In the genomic region with DNA sequence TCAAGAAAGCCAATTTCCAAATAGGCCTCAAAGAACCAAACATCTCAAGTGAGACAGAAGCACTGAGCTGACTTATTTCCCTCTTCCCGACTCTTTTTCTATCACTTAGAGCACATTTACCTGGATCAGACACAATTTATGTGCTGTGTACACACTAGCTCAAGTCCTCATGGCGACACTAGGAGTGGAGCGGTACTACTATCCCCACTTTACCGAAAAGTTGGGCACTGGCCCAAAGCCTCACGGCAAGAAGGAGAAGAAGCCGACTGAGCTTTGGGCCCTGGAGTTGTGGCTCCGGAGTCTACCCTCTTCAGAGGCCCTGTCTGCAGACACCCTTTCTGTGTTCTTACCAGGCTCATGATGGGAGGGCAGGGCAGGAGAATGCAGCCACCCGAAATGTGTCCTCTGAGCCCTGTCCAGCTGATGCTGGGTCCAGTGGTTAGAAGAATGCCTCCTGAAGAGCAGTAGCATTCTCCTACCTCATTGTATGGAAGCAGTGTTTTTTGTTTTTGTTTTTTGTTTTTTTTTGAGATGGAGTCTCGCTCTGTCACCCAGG, we compare ENCODE assay signal across 5 cellular contexts.
"Had no signal": no experiment of that assay in that cellular context is flagged by ENCODE, and none has a peak within 500 bp of the region (broad histone marks: within the 10 kb centered on the region; RNA-seq: fewer than 3 reads in every experiment).

No MANE protein-coding gene starts in this region.

- H3K4me3 ChIP-seq: GM23248 had no signal

- DNase-seq: GM23248, GOT3, H9, HCEC 1CT had no signal

- ATAC-seq: HepG2 had no signal

- H3K27ac ChIP-seq: GM23248 had no signal
